1 cellular context compared by ENCODE assay signal in genomic region chr10:125719173-125720001, GRCh38.
A peak's percentile ranks its signal among the peaks of the same experiment; 100 is the strongest.
TF ChIP-seq lines count a peak whose summit lies in the region.

TSS of gene EDRF1 (plus strand) at chr10:125719709. CDS start at chr10:125719808, 99 bp downstream.

TF ChIP-seq in K562, 482 proteins besides CTCF, POLR2A, EP300 and RAD21 (continued from another document):
- TF ChIP-seq HDAC3 (IDR thresholded peaks at IDR 0.05; ENCODE audit: borderline replicate concordance, partially characterized antibody) (no peak), SP1 (CRISPR knock-in tag; IDR thresholded peaks at IDR 0.05) (peak; percentile 75; the same call in 1 of the 2 replicates), ELF2 (CRISPR knock-in tag; IDR thresholded peaks at IDR 0.05) (peak; percentile 81), E2F1 (CRISPR knock-in tag; IDR thresholded peaks at IDR 0.05) (0 out of 2 replicates have a peak, but pooled peaks have one; percentile 61), NRF1 (conservative IDR thresholded peaks at IDR 0.05 in 1 of 2, IDR thresholded peaks at IDR 0.05 in 1 of 2) (peak; percentile 93 to 94), GABPB1 (CRISPR knock-in tag; IDR thresholded peaks at IDR 0.05) (peak; percentile 85), CREM (IDR thresholded peaks at IDR 0.05; ENCODE audit: low read depth) (peak; percentile 57; the same call in 1 of the 2 replicates), TFAP4 (CRISPR knock-in tag; IDR thresholded peaks at IDR 0.05; ENCODE audit: borderline replicate concordance) (0 out of 2 replicates have a peak, but pooled peaks have one; percentile 46), ZBTB12 (CRISPR knock-in tag; IDR thresholded peaks at IDR 0.05) (no peak), MEIS2 (IDR thresholded peaks at IDR 0.05; ENCODE audit: partially characterized antibody) (peak; percentile 63), TAF7 (tag; IDR thresholded peaks at IDR 0.05) (peak; percentile 44; the same call in 1 of the 2 replicates), MNT (conservative IDR thresholded peaks at IDR 0.05) (peak; percentile 81 to 85), BHLHE40 (IDR thresholded peaks at IDR 0.05; ENCODE audit: low read length) (peak; percentile 76), TRIM24 (IDR thresholded peaks at IDR 0.05) (no peak), ZNF41 (CRISPR knock-in tag; conservative IDR thresholded peaks at IDR 0.05) (no peak), PML (IDR thresholded peaks at IDR 0.05; ENCODE audit: low read length) (no peak; the same call in 1 of the 2 replicates), TAF9B (IDR thresholded peaks at IDR 0.05; ENCODE audit: partially characterized antibody) (peak; percentile 43)
